In genomic region chr10:92886334-92886961, GRCh38 we compare ENCODE assay signal across 20 cellular contexts. TPM values are rescaled to one million over a fixed set of nuclear protein-coding genes. Genes with fewer than 3 reads are reported as not detected.
DNase-seq lines count a peak whose midpoint lies in the region; ATAC-seq and TF ChIP-seq lines count a peak whose summit lies in the region.
"Had no signal": no experiment of that assay in that cellular context is flagged by ENCODE, and none has a peak within 500 bp of the region (broad histone marks: within the 10 kb centered on the region; RNA-seq: fewer than 3 reads in every experiment).

No MANE protein-coding gene starts in this region.

- no peaks in the 10 kb centered on the region for H3K27me3 ChIP-seq in HCT116 (ENCODE audit: insufficient read depth, low read length)
- no peaks in the 10 kb centered on the region for H3K27me3 ChIP-seq in RWPE2 (ENCODE audit: insufficient read depth, poor library complexity, severe bottlenecking)
- no peaks in the 10 kb centered on the region for H3K27me3 ChIP-seq in hepatocyte
- no peaks in the 10 kb centered on the region for H3K27me3 ChIP-seq in aorta (ENCODE audit: control insufficient read depth in 1 of 2, insufficient read depth in 2 of 2, low read length in 1 of 2)
- H3K27me3 ChIP-seq: ascending aorta, esophagus muscularis mucosa, MG63 had no signal

- no peak for TF ChIP-seq CTCF in HCT116 (IDR thresholded peaks at IDR 0.05 in 2 of 3, conservative IDR thresholded peaks at IDR 0.05 in 1 of 3; ENCODE audit: borderline replicate concordance in 1 of 3, insufficient read depth in 1 of 3, low read depth in 2 of 3, low read length in 2 of 3)
- no peak for TF ChIP-seq CTCF in RWPE2 (IDR thresholded peaks at IDR 0.05; ENCODE audit: poor library complexity, severe bottlenecking)
- TF ChIP-seq CTCF in hepatocyte (IDR thresholded peaks at IDR 0.05; ENCODE audit: poor library complexity), result no peak

- no peak for DNase-seq in HCT116 (ENCODE audit: low read depth, low spot score)
- no peak for DNase-seq in RWPE2 (ENCODE audit: low spot score)
- DNase-seq in hepatocyte (ENCODE audit: low spot score), result peak; percentile 20
- peak; percentile 64 for DNase-seq in renal cortical epithelial cell (ENCODE audit: low read depth)
- no peak for DNase-seq in aorta
- DNase-seq in DMS114 treated with DMSO at 0.1 percent for 48 hours (lab: John Stamatoyannopoulos, UW; ENCODE audit: unreplicated experiment), result no peak
- no peak for DNase-seq in activated CD4-positive, CD25-positive, alpha-beta regulatory T cell treated with anti-CD3 and anti-CD28 coated beads, Interleukin-2, amount 50 U/mL, for 72 hours
- DNase-seq: activated CD8-positive, alpha-beta T cell treated with anti-CD3 and anti-CD28 coated beads, Interleukin-2, amount 10 ng/mL, durations not matched to agents 7 days and 5 days; activated naive CD4-positive, alpha-beta T cell treated with anti-CD3 and anti-CD28 coated beads, Interleukin-2, amount 10 ng/mL, durations not matched to agents 7 days and 5 days; activated T-cell treated with anti-CD3 and anti-CD28 coated beads, Interleukin-2, amount 50 U/mL, for 24 hours; effector CD8-positive, alpha-beta T cell; EL; MG63; NCI-H1436 treated with DMSO at 0.1 percent for 48 hours; NCI-H774; SK-N-SH; stimulated activated CD4-positive, alpha-beta T cell treated with anti-CD3 and anti-CD28 coated beads, Interleukin-4, amount 100 ng/mL, for 1 hour had no signal

- H3K36me3 ChIP-seq in HCT116 (ENCODE audit: control insufficient read depth in 1 of 2, insufficient read depth in 2 of 2, low read length in 2 of 2) (no peaks in the 10 kb centered on the region), RWPE2 (ENCODE audit: low read depth) (no peaks in the 10 kb centered on the region), hepatocyte (replicated peaks; ENCODE audit: insufficient read depth, low read depth) (no peaks in the 10 kb centered on the region), aorta (ENCODE audit: control insufficient read depth in 1 of 2, insufficient read depth in 2 of 2, low read length in 1 of 2) (no peaks in the 10 kb centered on the region)
- H3K36me3 ChIP-seq: ascending aorta, esophagus muscularis mucosa, MG63 had no signal

- H2AFZ ChIP-seq in HCT116 (ENCODE audit: low read depth, low read length, poor library complexity, severe bottlenecking), result no peak overlapping the region
- no peak overlapping the region for H2AFZ ChIP-seq in hepatocyte

- 93% methylated on average over 1 of the region's 1 CpG for WGBS in hepatocyte (ENCODE audit: low lambda C conversion rate, missing lambda C conversion rate)
- WGBS in aorta, 2 donors, result 95 to 98% methylated on average over 1 of the region's 1 CpG

- intact Hi-C loops in HCT116 (cut with micrococcal nuclease) (loop anchor here (1.0 to 10.0 kb wide), 2 partner anchors 188 to 466 kb away; partner anchors contain the start of gene CYP26A1), aorta (cut with DNase I) (no loop called here)

- RAD21 ChIA-PET in HCT116 (lab: Charles Lee; ENCODE audit: low non-redundant PET in 1 of 2, low total read pairs in 2 of 2, uncharacterized antibody in 2 of 2, unreplicated experiment in 2 of 2), result no interaction called here

- no peak overlapping the region for H3K9ac ChIP-seq in HCT116 (ENCODE audit: low read length)
- H3K9ac ChIP-seq: SK-N-SH had no signal

- TF ChIP-seq RAD21 in HCT116 (IDR thresholded peaks at IDR 0.05; ENCODE audit: low read depth), result no peak

- H4K20me1 ChIP-seq in HCT116 (ENCODE audit: insufficient read depth) (no peaks in the 10 kb centered on the region), hepatocyte (ENCODE audit: insufficient read depth, poor library complexity, severe bottlenecking) (no peaks in the 10 kb centered on the region)

- CTCF ChIA-PET in HCT116 (lab: Charles Lee), result interaction anchor here (0.7 to 1.1 kb wide), 3 partner anchors 39 to 467 kb away, joined by 3 read pairs; no protein-coding TSS in a partner anchor

- H3K9me3 ChIP-seq in HCT116 (ENCODE audit: control insufficient read depth in 1 of 2, insufficient read depth in 1 of 2, low read depth in 1 of 2, low read length in 2 of 2) (no peaks in the 10 kb centered on the region), RWPE2 (ENCODE audit: severe bottlenecking) (no peaks in the 10 kb centered on the region), hepatocyte (ENCODE audit: low read depth) (no peaks in the 10 kb centered on the region), aorta (ENCODE audit: control insufficient read depth, low read length) (no peaks in the 10 kb centered on the region)
- H3K9me3 ChIP-seq: ascending aorta, esophagus muscularis mucosa, MG63, SK-N-SH had no signal

- H3K4me2 ChIP-seq in HCT116 (ENCODE audit: low read length) (no peak overlapping the region), hepatocyte (no peak overlapping the region)
- H3K4me2 ChIP-seq: SK-N-SH had no signal

- H3K79me2 ChIP-seq in HCT116 (ENCODE audit: insufficient read depth, low read length), result no peaks in the 10 kb centered on the region
- peaks cover 6% of the 10 kb centered on the region for H3K79me2 ChIP-seq in hepatocyte

- no TSS peak for BruUV-seq in HCT116 (replicated peaks; lab: Mats Ljungman, UMichigan)

- H3K27ac ChIP-seq in HCT116 (ENCODE audit: low read depth, low read length) (no peak overlapping the region), RWPE2 (ENCODE audit: poor library complexity, severe bottlenecking) (no peak overlapping the region), hepatocyte (no peak overlapping the region), aorta (ENCODE audit: low read depth in 1 of 2, low read length in 2 of 2) (no peak overlapping the region)
- H3K27ac ChIP-seq: ascending aorta, esophagus muscularis mucosa had no signal

- H3K9me2 ChIP-seq in HCT116 (ENCODE audit: insufficient read depth), result no peaks in the 10 kb centered on the region
- H3K9me2 ChIP-seq in hepatocyte (replicated peaks; ENCODE audit: insufficient read depth), result no peaks in the 10 kb centered on the region
- H3K9me2 ChIP-seq: SK-N-SH had no signal

- H3K4me1 ChIP-seq in HCT116 (ENCODE audit: control insufficient read depth in 1 of 2, insufficient read depth in 2 of 2, low read length in 2 of 2), result peaks cover under 1 to 3% of the 10 kb centered on the region in 2 experiments
- H3K4me1 ChIP-seq in RWPE2 (ENCODE audit: insufficient read depth, poor library complexity, severe bottlenecking), result peaks cover 5% of the 10 kb centered on the region
- peaks cover 4% of the 10 kb centered on the region for H3K4me1 ChIP-seq in hepatocyte (ENCODE audit: insufficient read depth)
- no peaks in the 10 kb centered on the region for H3K4me1 ChIP-seq in aorta (ENCODE audit: control insufficient read depth in 1 of 2, insufficient read depth in 2 of 2, low read length in 2 of 2)
- H3K4me1 ChIP-seq: ascending aorta had no signal

- POLR2A ChIA-PET in HCT116 (lab: Charles Lee), result no interaction called here

- TF ChIP-seq POLR2A in HCT116 (IDR thresholded peaks at IDR 0.05; ENCODE audit: borderline replicate concordance, extremely low read depth, insufficient read depth, insufficient read length), result no peak

- ATAC-seq in HCT116, result peak; percentile 47; the same call in 1 of the 2 replicates
- ATAC-seq in RWPE2 (ENCODE audit: low read depth), result peak; percentile 44; the same call in 2 of the 3 replicates
- no peak for ATAC-seq in aorta (ENCODE audit: low FRiP score)
- ATAC-seq: activated CD8-positive, alpha-beta T cell treated with anti-CD3 and anti-CD28 coated beads, Interleukin-2, amount 10 ng/mL, durations not matched to agents 7 days and 5 days; WTC11 had no signal

- no peak overlapping the region for H3K4me3 ChIP-seq in HCT116 (replicated peaks in 1 of 2; ENCODE audit: low read depth in 1 of 2, low read length in 2 of 2)
- H3K4me3 ChIP-seq in RWPE2 (ENCODE audit: severe bottlenecking), result no peak overlapping the region
- no peak overlapping the region for H3K4me3 ChIP-seq in hepatocyte
- no peak overlapping the region for H3K4me3 ChIP-seq in aorta (ENCODE audit: low read length in 2 of 2)
- H3K4me3 ChIP-seq: ascending aorta, esophagus muscularis mucosa, MG63 had no signal

TF ChIP-seq in HCT116, 20 proteins besides CTCF, POLR2A, EP300 and RAD21 (continues in another document):
- no peak for TF ChIP-seq ZBTB33 (IDR thresholded peaks at IDR 0.05; ENCODE audit: extremely low read depth, insufficient replicate concordance, low read length)
- no peak for TF ChIP-seq SP1 (IDR thresholded peaks at IDR 0.05; ENCODE audit: low read depth)
- no peak for TF ChIP-seq TCF7L2 (IDR thresholded peaks at IDR 0.05; ENCODE audit: borderline replicate concordance, extremely low read depth, insufficient read depth, insufficient read length)

RNA-seq across cellular contexts. Expression of gene EXOC6, which starts 38.1 kb away (rescaled TPM):
- total RNA-seq in HCT116 (2021; ENCODE audit: unreplicated experiment) (12.9 TPM), hepatocyte (11.7 and 16.0 TPM in 2 replicates), renal cortical epithelial cell (11.0 and 12.5 TPM in 2 replicates), aorta (10 to 100 TPM; 16.2 to 17.6 TPM)
- polyA plus RNA-seq in HCT116 (2012), result 10.0 and 12.4 TPM in 2 replicates
- polyA plus RNA-seq in hepatocyte (4.0 and 5.8 TPM in 2 replicates), aorta (1 to 10 TPM; 3.0 to 4.8 TPM)

Comparison
In these comparisons a context has a peak if more than half of its experiments do, and no peak if none do; other contexts are left out.
1. DNase-seq: peak in hepatocyte (single experiment) and renal cortical epithelial cell (single experiment); none in HCT116 (single experiment), RWPE2 (single experiment), aorta (0 of 2), DMS114 treated with DMSO at 0.1 percent for 48 hours (single experiment) and activated CD4-positive, CD25-positive, alpha-beta regulatory T cell treated with anti-CD3 and anti-CD28 coated beads, Interleukin-2, amount 50 U/mL, for 72 hours (single experiment).